In the genomic region with DNA sequence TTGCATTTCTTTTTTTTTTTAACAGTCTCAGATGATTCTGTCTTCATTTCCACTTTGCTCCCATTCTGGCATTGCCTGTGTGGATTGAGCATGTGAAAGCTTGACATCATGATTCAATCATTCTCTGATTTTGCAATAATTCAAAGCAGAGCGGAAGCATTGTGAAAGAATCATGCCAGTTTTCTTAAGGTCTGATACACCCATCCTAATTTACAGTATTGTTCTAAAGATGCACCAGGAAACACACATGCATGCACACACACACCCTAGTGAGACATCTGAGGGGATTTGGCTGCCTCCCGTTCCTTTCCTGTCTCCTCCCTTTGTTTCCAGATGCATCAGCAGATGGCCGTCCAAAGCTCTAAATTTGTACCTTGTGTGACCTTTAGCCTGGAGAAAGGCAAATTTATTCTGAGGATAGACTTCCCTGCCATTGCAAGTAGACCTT, we compare ENCODE assay signal across 12 cellular contexts.
DNase-seq lines count a peak whose midpoint lies in the region; ATAC-seq, FAIRE-seq and TF ChIP-seq lines count a peak whose summit lies in the region.
"Had no signal": no experiment of that assay in that cellular context is flagged by ENCODE, and none has a peak within 500 bp of the region (broad histone marks: within the 10 kb centered on the region; RNA-seq: fewer than 3 reads in every experiment).

No MANE protein-coding gene starts in this region.

- no peak overlapping the region for H3K4me3 ChIP-seq in epithelial cell of esophagus (ENCODE audit: low read length)

- H3K27me3 Mint-ChIP-seq in neural crest cell (ENCODE audit: low read depth), result no peaks in the 10 kb centered on the region

- H3K4me3 Mint-ChIP-seq in neural crest cell, result peak overlapping the region; percentile 11
- H3K4me3 Mint-ChIP-seq: activated CD4-positive, alpha-beta memory T cell treated with anti-CD3 and anti-CD28 coated beads for 36 hours had no signal

- TF ChIP-seq CTCF in D721Med (IDR thresholded peaks at IDR 0.05; ENCODE audit: insufficient read depth, missing control alignments) (no peak), epithelial cell of esophagus (IDR thresholded peaks at IDR 0.05; ENCODE audit: insufficient read depth, low read depth, low read length, missing control alignments) (no peak), neural crest cell (conservative IDR thresholded peaks at IDR 0.05) (no peak)

- peaks cover 81% of the 10 kb centered on the region for H3K4me1 Mint-ChIP-seq in neural crest cell

- no peak overlapping the region for H3K27ac Mint-ChIP-seq in neural crest cell (ENCODE audit: unreplicated experiment)
- H3K27ac Mint-ChIP-seq: activated CD4-positive, alpha-beta memory T cell treated with anti-CD3 and anti-CD28 coated beads for 36 hours had no signal

- DNase-seq in D721Med (ENCODE audit: insufficient read length, low spot score), result no peak
- peak; percentile 96 for DNase-seq in NCI-H82 (lab: John Stamatoyannopoulos, UW)
- DNase-seq in epithelial cell of esophagus (ENCODE audit: low read depth), result peak; percentile 96
- no peak for DNase-seq in neural crest cell (ENCODE audit: low read depth, low spot score)
- no peak for DNase-seq in NCI-H774 (lab: John Stamatoyannopoulos, UW)
- DNase-seq in GDM1 (lab: John Stamatoyannopoulos, UW), result no peak
- DNase-seq: activated CD4-positive, alpha-beta memory T cell treated with anti-CD3 and anti-CD28 coated beads for 36 hours; DMS79; H7; NCI-H1105 treated with DMSO at 0.1 percent for 48 hours had no signal

- peak; percentile 6 for FAIRE-seq in D721Med (lab: Jason Lieb, UNC)

- no peaks in the 10 kb centered on the region for H3K9me3 Mint-ChIP-seq in neural crest cell
- H3K9me3 Mint-ChIP-seq: activated CD4-positive, alpha-beta memory T cell treated with anti-CD3 and anti-CD28 coated beads for 36 hours had no signal

- no peaks in the 10 kb centered on the region for H3K36me3 Mint-ChIP-seq in neural crest cell (ENCODE audit: low read depth)
- H3K36me3 Mint-ChIP-seq: activated CD4-positive, alpha-beta memory T cell treated with anti-CD3 and anti-CD28 coated beads for 36 hours had no signal

- no peak for ATAC-seq in GM18517 (IDR thresholded peaks at IDR 0.05; ENCODE audit: unreplicated experiment)
- ATAC-seq in HG03097 (IDR thresholded peaks at IDR 0.05; ENCODE audit: low FRiP score, unreplicated experiment), result no peak

Comparison
In these comparisons a context has a peak if more than half of its experiments do, and no peak if none do; other contexts are left out.
1. DNase-seq: peak in NCI-H82 (single experiment) and epithelial cell of esophagus (single experiment); none in D721Med (single experiment), neural crest cell (single experiment), NCI-H774 (single experiment) and GDM1 (single experiment).